Comparison of ENCODE assay signal across 28 cellular contexts in the genomic region with DNA sequence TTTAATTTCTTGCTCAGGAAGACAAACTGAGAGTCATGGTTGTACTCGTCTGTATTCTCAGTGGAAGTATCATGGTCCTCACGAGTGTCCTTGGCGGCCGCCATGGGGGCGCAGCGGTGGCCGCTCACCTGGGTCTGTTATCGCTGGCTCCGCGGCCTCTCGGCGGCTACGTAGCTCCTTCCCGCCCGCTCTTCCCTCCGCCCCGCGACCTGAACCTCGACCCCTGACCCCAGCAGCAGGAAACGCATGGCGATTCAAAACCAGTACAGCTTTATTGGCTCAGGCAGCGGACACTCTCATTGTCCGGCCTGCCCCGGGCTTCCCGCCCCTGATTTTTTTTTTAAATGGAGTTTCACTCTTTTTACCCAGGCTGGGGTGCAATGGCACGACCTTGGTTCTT.
"Had no signal": no experiment of that assay in that cellular context is flagged by ENCODE, and none has a peak within 500 bp of the region (broad histone marks: within the 10 kb centered on the region; RNA-seq: fewer than 3 reads in every experiment).

No MANE protein-coding gene starts in this region.

- H3K4me1 Mint-ChIP-seq: stimulated activated effector memory CD8-positive, alpha-beta T cell treated with anti-CD3 and anti-CD28 coated beads, Interleukin-12 subunit alpha, Interleukin-12 subunit beta, amount 100 ng/mL, for 72 hours; stimulated activated memory B cell treated with anti-CD40 and anti-IgM and Interleukin-4, amounts not matched to agents 10 μg/mL and 1 μg/mL and 100 μg/mL, for 72 hours; stimulated activated naive B cell treated with anti-CD40 and anti-IgM and Interleukin-4, amounts not matched to agents 10 μg/mL and 1 μg/mL and 100 μg/mL, for 72 hours; stimulated activated naive CD8-positive, alpha-beta T cell treated with anti-CD3 and anti-CD28 coated beads, Interleukin-15, amount 100 ng/mL, for 72 hours had no signal

- H3K4me3 Mint-ChIP-seq: stimulated activated effector memory CD8-positive, alpha-beta T cell treated with anti-CD3 and anti-CD28 coated beads, Interleukin-12 subunit alpha, Interleukin-12 subunit beta, amount 100 ng/mL, for 72 hours; stimulated activated memory B cell treated with anti-CD40 and anti-IgM and Interleukin-4, amounts not matched to agents 10 μg/mL and 1 μg/mL and 100 μg/mL, for 72 hours; stimulated activated naive B cell treated with anti-CD40 and anti-IgM and Interleukin-4, amounts not matched to agents 10 μg/mL and 1 μg/mL and 100 μg/mL, for 72 hours; stimulated activated naive CD8-positive, alpha-beta T cell treated with anti-CD3 and anti-CD28 coated beads, Interleukin-15, amount 100 ng/mL, for 72 hours; stimulated activated naive CD8-positive, alpha-beta T cell treated with anti-CD3 and anti-CD28 coated beads, Interleukin-15, Interleukin-2, amounts not matched to agents 100 ng/mL and 50 ng/mL, for 24 hours; type B pancreatic cell had no signal

- ATAC-seq: stimulated activated effector memory CD8-positive, alpha-beta T cell treated with anti-CD3 and anti-CD28 coated beads, Interleukin-12 subunit alpha, Interleukin-12 subunit beta, amount 100 ng/mL, for 72 hours; stimulated activated memory B cell treated with anti-CD40 and anti-IgM and Interleukin-4, amounts not matched to agents 10 μg/mL and 1 μg/mL and 100 μg/mL, for 72 hours; stimulated activated naive B cell treated with anti-CD40 and anti-IgM and Interleukin-4, amounts not matched to agents 10 μg/mL and 1 μg/mL and 100 μg/mL, for 72 hours; stimulated activated naive CD8-positive, alpha-beta T cell treated with anti-CD3 and anti-CD28 coated beads, Interleukin-15, amount 100 ng/mL, for 72 hours; stimulated activated naive CD8-positive, alpha-beta T cell treated with anti-CD3 and anti-CD28 coated beads, Interleukin-15, Interleukin-2, amounts not matched to agents 100 U/mL and 50 U/mL, for 24 hours; upper lobe of right lung had no signal

- H3K36me3 Mint-ChIP-seq: stimulated activated effector memory CD8-positive, alpha-beta T cell treated with anti-CD3 and anti-CD28 coated beads, Interleukin-12 subunit alpha, Interleukin-12 subunit beta, amount 100 ng/mL, for 72 hours; type B pancreatic cell had no signal

- H3K27ac Mint-ChIP-seq: stimulated activated effector memory CD8-positive, alpha-beta T cell treated with anti-CD3 and anti-CD28 coated beads, Interleukin-12 subunit alpha, Interleukin-12 subunit beta, amount 100 ng/mL, for 72 hours; stimulated activated memory B cell treated with anti-CD40 and anti-IgM and Interleukin-4, amounts not matched to agents 10 μg/mL and 1 μg/mL and 100 μg/mL, for 72 hours; stimulated activated naive B cell treated with anti-CD40 and anti-IgM and Interleukin-4, amounts not matched to agents 10 μg/mL and 1 μg/mL and 100 μg/mL, for 72 hours; stimulated activated naive CD8-positive, alpha-beta T cell treated with anti-CD3 and anti-CD28 coated beads, Interleukin-15, amount 100 ng/mL, for 72 hours; stimulated activated naive CD8-positive, alpha-beta T cell treated with anti-CD3 and anti-CD28 coated beads, Interleukin-15, Interleukin-2, amounts not matched to agents 100 ng/mL and 50 ng/mL, for 24 hours; type B pancreatic cell had no signal

- H3K27me3 ChIP-seq: stomach, suprapubic skin, thyroid gland, tibial artery, tibial nerve, transverse colon, upper lobe of left lung, upper lobe of right lung, uterus, vagina had no signal

- H3K36me3 ChIP-seq: stomach, suprapubic skin, thoracic aorta, thyroid gland, tibial artery, tibial nerve, transverse colon, upper lobe of left lung, upper lobe of right lung, uterus, vagina had no signal

- H3K4me3 ChIP-seq: stomach, suprapubic skin, thoracic aorta, thyroid gland, tibial artery, tibial nerve, transverse colon, upper lobe of left lung, upper lobe of right lung, uterus, vagina had no signal

- H3K9me3 ChIP-seq: thyroid gland had no signal

- H3K27ac ChIP-seq: stomach, suprapubic skin, thoracic aorta, thyroid gland, tibial artery, tibial nerve, transverse colon, upper lobe of left lung, upper lobe of right lung, uterus, vagina had no signal

- H3K4me1 ChIP-seq: stomach, suprapubic skin, thyroid gland, tibial artery, tibial nerve, transverse colon, upper lobe of left lung, upper lobe of right lung, uterus, vagina had no signal

- FAIRE-seq: urothelium cell line had no signal

- H3K27me3 Mint-ChIP-seq: stimulated activated naive CD8-positive, alpha-beta T cell treated with anti-CD3 and anti-CD28 coated beads, Interleukin-15, Interleukin-2, amounts not matched to agents 100 ng/mL and 50 ng/mL, for 24 hours; type B pancreatic cell had no signal

- DNase-seq: stimulated activated CD4-positive, alpha-beta T cell treated with anti-CD3 and anti-CD28 coated beads, Interleukin-2, amount 100 ng/mL, for 24 hours; stimulated activated CD4-positive, alpha-beta T cell treated with anti-CD3 and anti-CD28 coated beads, Interleukin-2, amount 100 ng/mL, for 48 hours; stimulated activated CD4-positive, alpha-beta T cell treated with anti-CD3 and anti-CD28 coated beads, Interleukin-4, amount 100 ng/mL, for 1 hour; stimulated activated CD4-positive, alpha-beta T cell treated with anti-CD3 and anti-CD28 coated beads, Interleukin-4, amount 100 ng/mL, for 24 hours; stimulated activated CD4-positive, alpha-beta T cell treated with anti-CD3 and anti-CD28 coated beads, Interleukin-4, amount 100 ng/mL, for 4 hours; stimulated activated CD8-positive, alpha-beta memory T cell treated with anti-CD3 and anti-CD28 coated beads, Interleukin-4, amount 100 ng/mL, for 48 hours; stimulated activated naive B cell treated with anti-CD40 and anti-IgM and Interleukin-4, amounts not matched to agents 10 μg/mL and 1 μg/mL and 100 μg/mL, for 72 hours; stimulated activated naive CD4-positive, alpha-beta T cell; stimulated activated naive CD8-positive, alpha-beta T cell treated with anti-CD3 and anti-CD28 coated beads, Interleukin-15, amount 100 ng/mL, for 72 hours; stimulated activated naive CD8-positive, alpha-beta T cell treated with anti-CD3 and anti-CD28 coated beads, Interleukin-15, Interleukin-2, amounts not matched to agents 100 U/mL and 50 U/mL, for 24 hours; stomach; substantia nigra; thyroid gland; tibial artery; transverse colon; trophoblast cell; upper lobe of right lung; uterus had no signal
